Comparison of ENCODE assay signal across 8 cellular contexts in genomic region chr15:40754883-40755815, GRCh38. TPM values are rescaled to one million over a fixed set of nuclear protein-coding genes. Genes with fewer than 3 reads are reported as not detected.
DNase-seq lines count a peak whose midpoint lies in the region; TF ChIP-seq lines count a peak whose summit lies in the region.

TSS of gene RMDN3 (minus strand) at chr15:40755254. CDS start at chr15:40754783, 471 bp downstream.

- H3K4me1 ChIP-seq in stomach = peaks cover 18 to 41% (median 30%) of the 10 kb centered on the region in 4 donors

- peak within 1 kb of the TSS; percentile 66 for H3K27ac ChIP-seq in neural cell (ENCODE audit: low read length)
- H3K27ac ChIP-seq in stomach = peak within 1 kb of the TSS; percentile 85 to 91 (median 88)

- WGBS in stomach, 5 donors = 1 to 2% (median 1%) methylated on average over 28 to 66 of the region's 66 CpGs

- peak; percentile 99 for DNase-seq in ELF-1 (ENCODE audit: low read depth, low spot score)
- peak; percentile 98 for DNase-seq in H7
- peak; percentile 85 for DNase-seq in MG63
- peak; percentile 16 for DNase-seq in SIG-M5 (lab: John Stamatoyannopoulos, UW)
- DNase-seq in activated effector memory CD4-positive, alpha-beta T cell treated with anti-CD3 and anti-CD28 coated beads, Interleukin-2, amount 50 U/mL, for 16 hours = peak; percentile 97
- DNase-seq in fibroblast of the aortic adventitia (ENCODE audit: low read depth) = peak; percentile 86
- peak; percentile 94 for DNase-seq in stomach

- H3K9me3 ChIP-seq in MG63 = no peaks in the 10 kb centered on the region
- no peaks in the 10 kb centered on the region for H3K9me3 ChIP-seq in neural cell (ENCODE audit: low read length)
- H3K9me3 ChIP-seq in stomach = no peaks in the 10 kb centered on the region

- H3K36me3 ChIP-seq in H7 (replicated peaks; ENCODE audit: control insufficient read depth, insufficient read depth, low read length) (peaks cover 2% of the 10 kb centered on the region), MG63 (peaks cover 21% of the 10 kb centered on the region), neural cell (ENCODE audit: insufficient read depth, low read length) (no peaks in the 10 kb centered on the region), stomach (peaks cover 9 to 30% (median 21%) of the 10 kb centered on the region in 4 donors)

- no peak for TF ChIP-seq CTCF in fibroblast of the aortic adventitia (IDR thresholded peaks at IDR 0.05; ENCODE audit: insufficient read depth, low read length)
- TF ChIP-seq CTCF in neural cell (IDR thresholded peaks at IDR 0.05; ENCODE audit: poor library complexity, severe bottlenecking) = peak; percentile 37
- TF ChIP-seq CTCF in stomach (IDR thresholded peaks at IDR 0.05) = peak in 2 of 7 experiments; percentile 9 to 14

- peak within 1 kb of the TSS; percentile 59 for H2AFZ ChIP-seq in neural cell (ENCODE audit: low read depth, low read length)

- no peaks in the 10 kb centered on the region for H3K9me2 ChIP-seq in neural cell (ENCODE audit: insufficient read depth, low read length)

- no peaks in the 10 kb centered on the region for H3F3A ChIP-seq in neural cell (ENCODE audit: insufficient read depth, low read length, poor library complexity, severe bottlenecking)

- TF ChIP-seq RAD21 in neural cell (conservative IDR thresholded peaks at IDR 0.05) = peak; percentile 45

- no peaks in the 10 kb centered on the region for H4K20me1 ChIP-seq in neural cell (ENCODE audit: insufficient read depth)

- intact Hi-C loops in stomach (cut with DNase I; ENCODE audit: low total_unique reads) = no loop called here

- peak in 1 of 4 donors; percentile 57 for TF ChIP-seq POLR2A in stomach (IDR thresholded peaks at IDR 0.05)

- H3K27me3 ChIP-seq in H7 (ENCODE audit: control insufficient read depth, insufficient read depth, low read length) (no peaks in the 10 kb centered on the region), MG63 (no peaks in the 10 kb centered on the region), neural cell (ENCODE audit: insufficient read depth, low read depth, low read length) (no peaks in the 10 kb centered on the region), stomach (no peaks in the 10 kb centered on the region)

- H3K4me3 ChIP-seq in H7 (ENCODE audit: insufficient read depth, low read depth, low read length) = peak within 1 kb of the TSS; percentile 81
- peak within 1 kb of the TSS; percentile 91 for H3K4me3 ChIP-seq in MG63
- peak within 1 kb of the TSS; percentile 95 for H3K4me3 ChIP-seq in fibroblast of the aortic adventitia (ENCODE audit: low read depth, low read length)
- H3K4me3 ChIP-seq in neural cell (ENCODE audit: low read length) = peak within 1 kb of the TSS; percentile 76
- peak within 1 kb of the TSS; percentile 70 to 93 (median 82) for H3K4me3 ChIP-seq in stomach

- H3K79me2 ChIP-seq in neural cell (replicated peaks; ENCODE audit: insufficient read depth, low read length) = peaks cover 12% of the 10 kb centered on the region

- TF ChIP-seq EP300 in neural cell (conservative IDR thresholded peaks at IDR 0.05; ENCODE audit: poor library complexity, severe bottlenecking) (peak; percentile 75), stomach (IDR thresholded peaks at IDR 0.05) (no peak)

- peak within 1 kb of the TSS; percentile 59 for H3K4me2 ChIP-seq in neural cell (ENCODE audit: low read length)

- peak within 1 kb of the TSS; percentile 81 for H3K9ac ChIP-seq in neural cell (ENCODE audit: low read length)

TF ChIP-seq in neural cell, 6 proteins besides CTCF, POLR2A, EP300 and RAD21:
- TF ChIP-seq EZH2 (IDR thresholded peaks at IDR 0.05; ENCODE audit: borderline replicate concordance, insufficient read depth, low read length, poor library complexity, severe bottlenecking) (no peak), MXI1 (conservative IDR thresholded peaks at IDR 0.05; ENCODE audit: poor library complexity, severe bottlenecking) (peak; percentile 93), POLR2AphosphoS5 (IDR thresholded peaks at IDR 0.05) (peak; percentile 93), SMC3 (conservative IDR thresholded peaks at IDR 0.05; ENCODE audit: poor library complexity) (peak; percentile 51), REST (IDR thresholded peaks at IDR 0.05; ENCODE audit: borderline replicate concordance) (peak; percentile 63), TAF1 (IDR thresholded peaks at IDR 0.05; ENCODE audit: low read depth) (no peak)

RNA-seq across cellular contexts. Expression of gene RMDN3, which starts in this region (rescaled TPM):
- 9.6 and 14.2 TPM in 2 replicates for total RNA-seq in H7 (2014; rRNA removed; shearing (Covaris generic))
- 43.1 and 53.4 TPM in 2 replicates for total RNA-seq in MG63 (2014; rRNA removed; shearing (Covaris generic); ENCODE audit: low replicate concordance)
- 18.0 and 54.0 TPM in 2 replicates for total RNA-seq in fibroblast of the aortic adventitia (ENCODE audit: low replicate concordance)
- polyA plus RNA-seq in neural cell = 24.7 and 25.3 TPM in 2 replicates
- 22.5 and 27.0 TPM in 2 replicates for polyA minus RNA-seq in neural cell
- total RNA-seq in stomach = 10 to 100 TPM in 4 of 5 donors, not detected in 1; 25.2 to 63.8 (median 48.2) TPM
- polyA plus RNA-seq in stomach = 10 to 100 TPM; 12.6 to 21.2 (median 15.0) TPM

Comparison
In these comparisons a context has a peak if more than half of its experiments do, and no peak if none do; other contexts are left out.
1. Peak in every context shown above with its lines: DNase-seq, H3K4me3 ChIP-seq and H3K27ac ChIP-seq.
2. DNase-seq: peak in every context shown above with its lines; median percentile 99 in ELF-1; 98 in H7; 97 in activated effector memory CD4-positive, alpha-beta T cell treated with anti-CD3 and anti-CD28 coated beads, Interleukin-2, amount 50 U/mL, for 16 hours; 94 in stomach; 86 in fibroblast of the aortic adventitia; 85 in MG63; 16 in SIG-M5.